ENCODE assay signal across 1 cellular context in genomic region chr6:134398453-134398852, GRCh38.
TF ChIP-seq lines count a peak whose summit lies in the region.

No MANE protein-coding gene starts in this region.

TF ChIP-seq in GM23338, 12 proteins besides CTCF, POLR2A, EP300 and RAD21 (continued from another document):
- TF ChIP-seq, protein P1, sequence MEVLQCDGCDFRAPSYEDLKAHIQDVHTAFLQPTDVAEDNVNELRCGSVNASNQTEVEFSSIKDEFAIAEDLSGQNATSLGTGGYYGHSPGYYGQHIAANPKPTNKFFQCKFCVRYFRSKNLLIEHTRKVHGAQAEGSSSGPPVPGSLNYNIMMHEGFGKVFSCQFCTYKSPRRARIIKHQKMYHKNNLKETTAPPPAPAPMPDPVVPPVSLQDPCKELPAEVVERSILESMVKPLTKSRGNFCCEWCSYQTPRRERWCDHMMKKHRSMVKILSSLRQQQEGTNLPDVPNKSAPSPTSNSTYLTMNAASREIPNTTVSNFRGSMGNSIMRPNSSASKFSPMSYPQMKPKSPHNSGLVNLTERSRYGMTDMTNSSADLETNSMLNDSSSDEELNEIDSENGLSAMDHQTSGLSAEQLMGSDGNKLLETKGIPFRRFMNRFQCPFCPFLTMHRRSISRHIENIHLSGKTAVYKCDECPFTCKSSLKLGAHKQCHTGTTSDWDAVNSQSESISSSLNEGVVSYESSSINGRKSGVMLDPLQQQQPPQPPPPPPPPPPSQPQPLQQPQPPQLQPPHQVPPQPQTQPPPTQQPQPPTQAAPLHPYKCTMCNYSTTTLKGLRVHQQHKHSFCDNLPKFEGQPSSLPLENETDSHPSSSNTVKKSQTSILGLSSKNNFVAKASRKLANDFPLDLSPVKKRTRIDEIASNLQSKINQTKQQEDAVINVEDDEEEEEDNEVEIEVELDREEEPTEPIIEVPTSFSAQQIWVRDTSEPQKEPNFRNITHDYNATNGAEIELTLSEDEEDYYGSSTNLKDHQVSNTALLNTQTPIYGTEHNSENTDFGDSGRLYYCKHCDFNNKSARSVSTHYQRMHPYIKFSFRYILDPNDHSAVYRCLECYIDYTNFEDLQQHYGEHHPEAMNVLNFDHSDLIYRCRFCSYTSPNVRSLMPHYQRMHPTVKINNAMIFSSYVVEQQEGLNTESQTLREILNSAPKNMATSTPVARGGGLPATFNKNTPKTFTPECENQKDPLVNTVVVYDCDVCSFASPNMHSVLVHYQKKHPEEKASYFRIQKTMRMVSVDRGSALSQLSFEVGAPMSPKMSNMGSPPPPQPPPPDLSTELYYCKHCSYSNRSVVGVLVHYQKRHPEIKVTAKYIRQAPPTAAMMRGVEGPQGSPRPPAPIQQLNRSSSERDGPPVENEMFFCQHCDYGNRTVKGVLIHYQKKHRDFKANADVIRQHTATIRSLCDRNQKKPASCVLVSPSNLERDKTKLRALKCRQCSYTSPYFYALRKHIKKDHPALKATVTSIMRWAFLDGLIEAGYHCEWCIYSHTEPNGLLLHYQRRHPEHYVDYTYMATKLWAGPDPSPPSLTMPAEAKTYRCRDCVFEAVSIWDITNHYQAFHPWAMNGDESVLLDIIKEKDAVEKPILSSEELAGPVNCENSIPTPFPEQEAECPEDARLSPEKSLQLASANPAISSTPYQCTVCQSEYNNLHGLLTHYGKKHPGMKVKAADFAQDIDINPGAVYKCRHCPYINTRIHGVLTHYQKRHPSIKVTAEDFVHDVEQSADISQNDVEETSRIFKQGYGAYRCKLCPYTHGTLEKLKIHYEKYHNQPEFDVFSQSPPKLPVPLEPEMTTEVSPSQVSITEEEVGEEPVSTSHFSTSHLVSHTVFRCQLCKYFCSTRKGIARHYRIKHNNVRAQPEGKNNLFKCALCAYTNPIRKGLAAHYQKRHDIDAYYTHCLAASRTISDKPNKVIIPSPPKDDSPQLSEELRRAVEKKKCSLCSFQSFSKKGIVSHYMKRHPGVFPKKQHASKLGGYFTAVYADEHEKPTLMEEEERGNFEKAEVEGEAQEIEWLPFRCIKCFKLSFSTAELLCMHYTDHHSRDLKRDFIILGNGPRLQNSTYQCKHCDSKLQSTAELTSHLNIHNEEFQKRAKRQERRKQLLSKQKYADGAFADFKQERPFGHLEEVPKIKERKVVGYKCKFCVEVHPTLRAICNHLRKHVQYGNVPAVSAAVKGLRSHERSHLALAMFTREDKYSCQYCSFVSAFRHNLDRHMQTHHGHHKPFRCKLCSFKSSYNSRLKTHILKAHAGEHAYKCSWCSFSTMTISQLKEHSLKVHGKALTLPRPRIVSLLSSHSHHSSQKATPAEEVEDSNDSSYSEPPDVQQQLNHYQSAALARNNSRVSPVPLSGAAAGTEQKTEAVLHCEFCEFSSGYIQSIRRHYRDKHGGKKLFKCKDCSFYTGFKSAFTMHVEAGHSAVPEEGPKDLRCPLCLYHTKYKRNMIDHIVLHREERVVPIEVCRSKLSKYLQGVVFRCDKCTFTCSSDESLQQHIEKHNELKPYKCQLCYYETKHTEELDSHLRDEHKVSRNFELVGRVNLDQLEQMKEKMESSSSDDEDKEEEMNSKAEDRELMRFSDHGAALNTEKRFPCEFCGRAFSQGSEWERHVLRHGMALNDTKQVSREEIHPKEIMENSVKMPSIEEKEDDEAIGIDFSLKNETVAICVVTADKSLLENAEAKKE (CRISPR knock-in tag; IDR thresholded peaks at IDR 0.05), result no peak
- TF ChIP-seq ZNF331 (CRISPR knock-in tag; IDR thresholded peaks at IDR 0.05; ENCODE audit: low read depth), result no peak
- TF ChIP-seq EZH2 (IDR thresholded peaks at IDR 0.05; ENCODE audit: low read depth, unreplicated experiment), result no peak
- TF ChIP-seq, protein P2, sequence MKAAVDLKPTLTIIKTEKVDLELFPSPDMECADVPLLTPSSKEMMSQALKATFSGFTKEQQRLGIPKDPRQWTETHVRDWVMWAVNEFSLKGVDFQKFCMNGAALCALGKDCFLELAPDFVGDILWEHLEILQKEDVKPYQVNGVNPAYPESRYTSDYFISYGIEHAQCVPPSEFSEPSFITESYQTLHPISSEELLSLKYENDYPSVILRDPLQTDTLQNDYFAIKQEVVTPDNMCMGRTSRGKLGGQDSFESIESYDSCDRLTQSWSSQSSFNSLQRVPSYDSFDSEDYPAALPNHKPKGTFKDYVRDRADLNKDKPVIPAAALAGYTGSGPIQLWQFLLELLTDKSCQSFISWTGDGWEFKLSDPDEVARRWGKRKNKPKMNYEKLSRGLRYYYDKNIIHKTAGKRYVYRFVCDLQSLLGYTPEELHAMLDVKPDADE (IDR thresholded peaks at IDR 0.05), result no peak
TF ChIP-seq in GM23338: peak in this region for 0.
